ENCODE assay signal across 1 cellular context in the genomic region with DNA sequence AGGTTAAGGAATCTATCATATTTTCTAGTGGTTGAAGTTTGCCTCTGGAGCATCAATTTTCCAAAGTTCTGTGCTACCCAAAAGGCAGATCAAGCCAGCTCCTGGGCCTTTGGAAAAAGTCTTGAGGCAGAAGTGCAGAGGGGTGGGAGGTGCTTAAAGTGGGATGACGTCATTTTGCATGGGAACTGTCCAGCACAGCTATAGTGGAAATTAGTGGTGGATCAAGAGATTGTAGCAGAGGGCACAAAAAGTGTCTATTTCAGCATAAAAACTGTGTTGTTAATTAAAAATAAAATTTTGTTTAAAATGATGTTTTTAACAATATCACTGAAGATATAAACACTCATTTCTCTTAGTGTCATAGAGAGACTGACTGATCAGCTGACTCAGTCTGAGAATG.
TF ChIP-seq lines count a peak whose summit lies in the region.

No MANE protein-coding gene starts in this region.

TF ChIP-seq in GM12878, 131 proteins besides CTCF, POLR2A, EP300 and RAD21 (continued from another document):
- TF ChIP-seq, protein P1, sequence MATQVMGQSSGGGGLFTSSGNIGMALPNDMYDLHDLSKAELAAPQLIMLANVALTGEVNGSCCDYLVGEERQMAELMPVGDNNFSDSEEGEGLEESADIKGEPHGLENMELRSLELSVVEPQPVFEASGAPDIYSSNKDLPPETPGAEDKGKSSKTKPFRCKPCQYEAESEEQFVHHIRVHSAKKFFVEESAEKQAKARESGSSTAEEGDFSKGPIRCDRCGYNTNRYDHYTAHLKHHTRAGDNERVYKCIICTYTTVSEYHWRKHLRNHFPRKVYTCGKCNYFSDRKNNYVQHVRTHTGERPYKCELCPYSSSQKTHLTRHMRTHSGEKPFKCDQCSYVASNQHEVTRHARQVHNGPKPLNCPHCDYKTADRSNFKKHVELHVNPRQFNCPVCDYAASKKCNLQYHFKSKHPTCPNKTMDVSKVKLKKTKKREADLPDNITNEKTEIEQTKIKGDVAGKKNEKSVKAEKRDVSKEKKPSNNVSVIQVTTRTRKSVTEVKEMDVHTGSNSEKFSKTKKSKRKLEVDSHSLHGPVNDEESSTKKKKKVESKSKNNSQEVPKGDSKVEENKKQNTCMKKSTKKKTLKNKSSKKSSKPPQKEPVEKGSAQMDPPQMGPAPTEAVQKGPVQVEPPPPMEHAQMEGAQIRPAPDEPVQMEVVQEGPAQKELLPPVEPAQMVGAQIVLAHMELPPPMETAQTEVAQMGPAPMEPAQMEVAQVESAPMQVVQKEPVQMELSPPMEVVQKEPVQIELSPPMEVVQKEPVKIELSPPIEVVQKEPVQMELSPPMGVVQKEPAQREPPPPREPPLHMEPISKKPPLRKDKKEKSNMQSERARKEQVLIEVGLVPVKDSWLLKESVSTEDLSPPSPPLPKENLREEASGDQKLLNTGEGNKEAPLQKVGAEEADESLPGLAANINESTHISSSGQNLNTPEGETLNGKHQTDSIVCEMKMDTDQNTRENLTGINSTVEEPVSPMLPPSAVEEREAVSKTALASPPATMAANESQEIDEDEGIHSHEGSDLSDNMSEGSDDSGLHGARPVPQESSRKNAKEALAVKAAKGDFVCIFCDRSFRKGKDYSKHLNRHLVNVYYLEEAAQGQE (IDR thresholded peaks at IDR 0.05; ENCODE audit: low read depth, low read length) = peak; percentile 74
- TF ChIP-seq ZZZ3 (IDR thresholded peaks at IDR 0.05; ENCODE audit: control insufficient read depth, insufficient read length, low read depth) (no peak), RAD51 (IDR thresholded peaks at IDR 0.05) (no peak), STAT3 (IDR thresholded peaks at IDR 0.05; ENCODE audit: low read depth, low read length) (no peak), RCOR1 (conservative IDR thresholded peaks at IDR 0.05; ENCODE audit: low read depth, low read length) (no peak), ATF7 (IDR thresholded peaks at IDR 0.05; ENCODE audit: low read depth) (peak; percentile 91), JUND (IDR thresholded peaks at IDR 0.05; ENCODE audit: low read depth, low read length) (no peak)
- TF ChIP-seq, protein P2, sequence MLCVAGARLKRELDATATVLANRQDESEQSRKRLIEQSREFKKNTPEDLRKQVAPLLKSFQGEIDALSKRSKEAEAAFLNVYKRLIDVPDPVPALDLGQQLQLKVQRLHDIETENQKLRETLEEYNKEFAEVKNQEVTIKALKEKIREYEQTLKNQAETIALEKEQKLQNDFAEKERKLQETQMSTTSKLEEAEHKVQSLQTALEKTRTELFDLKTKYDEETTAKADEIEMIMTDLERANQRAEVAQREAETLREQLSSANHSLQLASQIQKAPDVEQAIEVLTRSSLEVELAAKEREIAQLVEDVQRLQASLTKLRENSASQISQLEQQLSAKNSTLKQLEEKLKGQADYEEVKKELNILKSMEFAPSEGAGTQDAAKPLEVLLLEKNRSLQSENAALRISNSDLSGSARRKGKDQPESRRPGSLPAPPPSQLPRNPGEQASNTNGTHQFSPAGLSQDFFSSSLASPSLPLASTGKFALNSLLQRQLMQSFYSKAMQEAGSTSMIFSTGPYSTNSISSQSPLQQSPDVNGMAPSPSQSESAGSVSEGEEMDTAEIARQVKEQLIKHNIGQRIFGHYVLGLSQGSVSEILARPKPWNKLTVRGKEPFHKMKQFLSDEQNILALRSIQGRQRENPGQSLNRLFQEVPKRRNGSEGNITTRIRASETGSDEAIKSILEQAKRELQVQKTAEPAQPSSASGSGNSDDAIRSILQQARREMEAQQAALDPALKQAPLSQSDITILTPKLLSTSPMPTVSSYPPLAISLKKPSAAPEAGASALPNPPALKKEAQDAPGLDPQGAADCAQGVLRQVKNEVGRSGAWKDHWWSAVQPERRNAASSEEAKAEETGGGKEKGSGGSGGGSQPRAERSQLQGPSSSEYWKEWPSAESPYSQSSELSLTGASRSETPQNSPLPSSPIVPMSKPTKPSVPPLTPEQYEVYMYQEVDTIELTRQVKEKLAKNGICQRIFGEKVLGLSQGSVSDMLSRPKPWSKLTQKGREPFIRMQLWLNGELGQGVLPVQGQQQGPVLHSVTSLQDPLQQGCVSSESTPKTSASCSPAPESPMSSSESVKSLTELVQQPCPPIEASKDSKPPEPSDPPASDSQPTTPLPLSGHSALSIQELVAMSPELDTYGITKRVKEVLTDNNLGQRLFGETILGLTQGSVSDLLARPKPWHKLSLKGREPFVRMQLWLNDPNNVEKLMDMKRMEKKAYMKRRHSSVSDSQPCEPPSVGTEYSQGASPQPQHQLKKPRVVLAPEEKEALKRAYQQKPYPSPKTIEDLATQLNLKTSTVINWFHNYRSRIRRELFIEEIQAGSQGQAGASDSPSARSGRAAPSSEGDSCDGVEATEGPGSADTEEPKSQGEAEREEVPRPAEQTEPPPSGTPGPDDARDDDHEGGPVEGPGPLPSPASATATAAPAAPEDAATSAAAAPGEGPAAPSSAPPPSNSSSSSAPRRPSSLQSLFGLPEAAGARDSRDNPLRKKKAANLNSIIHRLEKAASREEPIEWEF (IDR thresholded peaks at IDR 0.05; ENCODE audit: insufficient replicate concordance, low read depth, low read length) = no peak
- TF ChIP-seq, protein P3, sequence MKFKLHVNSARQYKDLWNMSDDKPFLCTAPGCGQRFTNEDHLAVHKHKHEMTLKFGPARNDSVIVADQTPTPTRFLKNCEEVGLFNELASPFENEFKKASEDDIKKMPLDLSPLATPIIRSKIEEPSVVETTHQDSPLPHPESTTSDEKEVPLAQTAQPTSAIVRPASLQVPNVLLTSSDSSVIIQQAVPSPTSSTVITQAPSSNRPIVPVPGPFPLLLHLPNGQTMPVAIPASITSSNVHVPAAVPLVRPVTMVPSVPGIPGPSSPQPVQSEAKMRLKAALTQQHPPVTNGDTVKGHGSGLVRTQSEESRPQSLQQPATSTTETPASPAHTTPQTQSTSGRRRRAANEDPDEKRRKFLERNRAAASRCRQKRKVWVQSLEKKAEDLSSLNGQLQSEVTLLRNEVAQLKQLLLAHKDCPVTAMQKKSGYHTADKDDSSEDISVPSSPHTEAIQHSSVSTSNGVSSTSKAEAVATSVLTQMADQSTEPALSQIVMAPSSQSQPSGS (IDR thresholded peaks at IDR 0.05; ENCODE audit: low read length) = peak; percentile 35; the same call in 1 of the 2 replicates
- TF ChIP-seq, protein P4, sequence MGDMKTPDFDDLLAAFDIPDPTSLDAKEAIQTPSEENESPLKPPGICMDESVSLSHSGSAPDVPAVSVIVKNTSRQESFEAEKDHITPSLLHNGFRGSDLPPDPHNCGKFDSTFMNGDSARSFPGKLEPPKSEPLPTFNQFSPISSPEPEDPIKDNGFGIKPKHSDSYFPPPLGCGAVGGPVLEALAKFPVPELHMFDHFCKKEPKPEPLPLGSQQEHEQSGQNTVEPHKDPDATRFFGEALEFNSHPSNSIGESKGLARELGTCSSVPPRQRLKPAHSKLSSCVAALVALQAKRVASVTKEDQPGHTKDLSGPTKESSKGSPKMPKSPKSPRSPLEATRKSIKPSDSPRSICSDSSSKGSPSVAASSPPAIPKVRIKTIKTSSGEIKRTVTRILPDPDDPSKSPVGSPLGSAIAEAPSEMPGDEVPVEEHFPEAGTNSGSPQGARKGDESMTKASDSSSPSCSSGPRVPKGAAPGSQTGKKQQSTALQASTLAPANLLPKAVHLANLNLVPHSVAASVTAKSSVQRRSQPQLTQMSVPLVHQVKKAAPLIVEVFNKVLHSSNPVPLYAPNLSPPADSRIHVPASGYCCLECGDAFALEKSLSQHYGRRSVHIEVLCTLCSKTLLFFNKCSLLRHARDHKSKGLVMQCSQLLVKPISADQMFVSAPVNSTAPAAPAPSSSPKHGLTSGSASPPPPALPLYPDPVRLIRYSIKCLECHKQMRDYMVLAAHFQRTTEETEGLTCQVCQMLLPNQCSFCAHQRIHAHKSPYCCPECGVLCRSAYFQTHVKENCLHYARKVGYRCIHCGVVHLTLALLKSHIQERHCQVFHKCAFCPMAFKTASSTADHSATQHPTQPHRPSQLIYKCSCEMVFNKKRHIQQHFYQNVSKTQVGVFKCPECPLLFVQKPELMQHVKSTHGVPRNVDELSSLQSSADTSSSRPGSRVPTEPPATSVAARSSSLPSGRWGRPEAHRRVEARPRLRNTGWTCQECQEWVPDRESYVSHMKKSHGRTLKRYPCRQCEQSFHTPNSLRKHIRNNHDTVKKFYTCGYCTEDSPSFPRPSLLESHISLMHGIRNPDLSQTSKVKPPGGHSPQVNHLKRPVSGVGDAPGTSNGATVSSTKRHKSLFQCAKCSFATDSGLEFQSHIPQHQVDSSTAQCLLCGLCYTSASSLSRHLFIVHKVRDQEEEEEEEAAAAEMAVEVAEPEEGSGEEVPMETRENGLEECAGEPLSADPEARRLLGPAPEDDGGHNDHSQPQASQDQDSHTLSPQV (IDR thresholded peaks at IDR 0.05) = no peak
